ENCODE assay signal across 8 cellular contexts in the genomic region with DNA sequence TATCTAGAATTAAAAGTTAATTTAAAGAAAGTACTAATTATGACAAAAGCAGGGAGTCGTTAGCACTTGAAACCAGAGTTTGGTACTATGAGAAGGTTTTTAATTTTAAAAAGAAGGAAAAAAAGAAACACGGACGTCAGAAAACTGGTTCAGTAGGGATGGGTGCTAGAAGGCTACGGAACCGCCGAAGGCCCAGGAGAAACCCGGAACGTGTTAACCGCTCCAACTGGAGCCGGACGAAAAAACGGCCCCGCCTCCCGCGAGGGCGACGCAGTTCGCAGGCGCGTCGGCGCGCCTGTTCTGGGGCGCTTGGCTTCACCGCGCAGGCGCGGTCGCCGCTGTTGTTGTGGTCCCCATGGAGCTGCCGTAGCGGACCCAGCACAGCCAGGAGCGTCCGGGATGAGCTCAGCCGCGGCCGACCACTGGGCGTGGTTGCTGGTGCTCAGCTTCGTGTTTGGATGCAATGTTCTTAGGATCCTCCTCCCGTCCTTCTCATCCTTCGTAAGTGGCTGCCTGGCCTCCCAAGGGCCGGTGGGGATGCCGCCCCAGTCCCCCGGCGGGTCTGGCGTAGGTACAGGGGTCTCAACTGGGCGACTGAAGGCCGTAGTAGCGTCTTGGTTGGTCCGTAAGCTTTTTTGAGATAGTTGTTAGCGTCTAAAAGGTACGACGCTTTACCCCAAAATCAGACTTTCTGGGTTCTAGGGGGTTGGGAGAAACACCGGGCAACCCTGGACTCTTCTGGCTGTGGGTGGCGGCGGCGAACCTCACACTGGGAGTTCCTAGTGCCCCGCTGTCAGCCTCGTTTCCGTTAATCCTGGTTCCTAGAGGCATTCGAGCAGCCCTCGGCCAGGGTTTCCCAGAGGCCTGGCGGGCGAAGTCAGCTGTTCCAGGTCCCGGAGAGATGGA. TPM values are rescaled to one million over a fixed set of nuclear protein-coding genes. Genes with fewer than 3 reads are reported as not detected.
A peak's percentile ranks its signal among the peaks of the same experiment; 100 is the strongest.
DNase-seq lines count a peak whose midpoint lies in the region; ATAC-seq and TF ChIP-seq lines count a peak whose summit lies in the region.

No MANE protein-coding gene starts in this region.

- H3K36me3 ChIP-seq in KOPT-K1 (ENCODE audit: insufficient read depth, low read length) = no peaks in the 10 kb centered on the region
- H3K36me3 ChIP-seq in Peyer's patch = no peaks in the 10 kb centered on the region

- TF ChIP-seq POLR2A in Peyer's patch (IDR thresholded peaks at IDR 0.05) = peak in 1 of 2 donors; percentile 64

- H3K4me1 Mint-ChIP-seq in activated T-helper 1 cell treated with anti-CD3 and anti-CD28 coated beads, Interleukin-12 subunit alpha, Interleukin-12 subunit beta, Interleukin-2, Interleukin-4 antibody, amounts not matched to agents 30 ng/mL and 10 ng/mL and 1 ng/mL, durations not matched to agents 14 hours and 24 hours and 36 hours (ENCODE audit: low read depth) = peaks cover 45% of the 10 kb centered on the region
- peaks cover 12 to 28% (median 13%) of the 10 kb centered on the region in 3 donors for H3K4me1 Mint-ChIP-seq in naive B cell
- peaks cover 22% of the 10 kb centered on the region for H3K4me1 Mint-ChIP-seq in stimulated activated effector memory CD8-positive, alpha-beta T cell treated with anti-CD3 and anti-CD28 coated beads, Interleukin-12 subunit alpha, Interleukin-12 subunit beta, amount 100 ng/mL, for 72 hours

- DNase-seq in DMS79 treated with DMSO at 0.1 percent for 48 hours (lab: John Stamatoyannopoulos, UW) (peak; percentile 73), Peyer's patch (peak; percentile 84 to 97 (median 94)), fibroblast of gingiva (ENCODE audit: low read depth) (peak; percentile 98), naive B cell (peak; percentile 80)
- peak; percentile 92 for DNase-seq in activated T-helper 1 cell treated with anti-CD3 and anti-CD28 coated beads, Interleukin-12 subunit alpha, Interleukin-12 subunit beta, Interleukin-2, Interleukin-4 antibody, amounts not matched to agents 30 ng/mL and 10 ng/mL and 1 ng/mL, durations not matched to agents 14 hours and 24 hours and 36 hours (ENCODE audit: low spot score)
- peak; percentile 79 to 95 for DNase-seq in stimulated activated effector memory CD8-positive, alpha-beta T cell treated with anti-CD3 and anti-CD28 coated beads, Interleukin-12 subunit alpha, Interleukin-12 subunit beta, amount 100 ng/mL, for 72 hours (ENCODE audit: low spot score in 2 of 2)

- intact Hi-C loops in activated T-helper 1 cell treated with anti-CD3 and anti-CD28 coated beads, Interleukin-12 subunit alpha, Interleukin-12 subunit beta, Interleukin-2, Interleukin-4 antibody, amounts not matched to agents 30 ng/mL and 10 ng/mL and 1 ng/mL, durations not matched to agents 14 hours and 24 hours and 36 hours (cut with micrococcal nuclease) = loop anchor here (1.0 to 2.0 kb wide), 5 partner anchors 8 to 197 kb away; a partner anchor contains a TSS

- H3K27ac ChIP-seq in KOPT-K1 (ENCODE audit: low read depth, low read length, poor library complexity, severe bottlenecking) = peak overlapping the region; percentile 52
- H3K27ac ChIP-seq in Peyer's patch = peak overlapping the region; percentile 63 to 87 (median 80)

- ATAC-seq in GM21825 (IDR thresholded peaks at IDR 0.05; ENCODE audit: unreplicated experiment) (peak; percentile 93), naive B cell (ENCODE audit: low read depth in 2 of 2) (peak; percentile 98 to 99)
- peak; percentile 98 for ATAC-seq in stimulated activated effector memory CD8-positive, alpha-beta T cell treated with anti-CD3 and anti-CD28 coated beads, Interleukin-12 subunit alpha, Interleukin-12 subunit beta, amount 100 ng/mL, for 72 hours

- peaks cover 4% of the 10 kb centered on the region for H3K36me3 Mint-ChIP-seq in activated T-helper 1 cell treated with anti-CD3 and anti-CD28 coated beads, Interleukin-12 subunit alpha, Interleukin-12 subunit beta, Interleukin-2, Interleukin-4 antibody, amounts not matched to agents 30 ng/mL and 10 ng/mL and 1 ng/mL, durations not matched to agents 14 hours and 24 hours and 36 hours (ENCODE audit: low read depth)
- no peaks in the 10 kb centered on the region for H3K36me3 Mint-ChIP-seq in naive B cell
- peaks cover 11% of the 10 kb centered on the region for H3K36me3 Mint-ChIP-seq in stimulated activated effector memory CD8-positive, alpha-beta T cell treated with anti-CD3 and anti-CD28 coated beads, Interleukin-12 subunit alpha, Interleukin-12 subunit beta, amount 100 ng/mL, for 72 hours

- H3K4me1 ChIP-seq in Peyer's patch = peaks cover 0 to 22% (median 3%) of the 10 kb centered on the region in 4 donors

- peak overlapping the region; percentile 94 for H3K4me3 Mint-ChIP-seq in activated T-helper 1 cell treated with anti-CD3 and anti-CD28 coated beads, Interleukin-12 subunit alpha, Interleukin-12 subunit beta, Interleukin-2, Interleukin-4 antibody, amounts not matched to agents 30 ng/mL and 10 ng/mL and 1 ng/mL, durations not matched to agents 14 hours and 24 hours and 36 hours
- H3K4me3 Mint-ChIP-seq in naive B cell = peak overlapping the region; percentile 76 to 96 (median 92)
- H3K4me3 Mint-ChIP-seq in stimulated activated effector memory CD8-positive, alpha-beta T cell treated with anti-CD3 and anti-CD28 coated beads, Interleukin-12 subunit alpha, Interleukin-12 subunit beta, amount 100 ng/mL, for 72 hours = peak overlapping the region; percentile 89

- H3K9me3 ChIP-seq in KOPT-K1 (ENCODE audit: insufficient read depth, low read length, poor library complexity, severe bottlenecking) (no peaks in the 10 kb centered on the region), Peyer's patch (no peaks in the 10 kb centered on the region)

- no peaks in the 10 kb centered on the region for H3K9me3 Mint-ChIP-seq in activated T-helper 1 cell treated with anti-CD3 and anti-CD28 coated beads, Interleukin-12 subunit alpha, Interleukin-12 subunit beta, Interleukin-2, Interleukin-4 antibody, amounts not matched to agents 30 ng/mL and 10 ng/mL and 1 ng/mL, durations not matched to agents 14 hours and 24 hours and 36 hours
- H3K9me3 Mint-ChIP-seq in naive B cell = no peaks in the 10 kb centered on the region
- H3K9me3 Mint-ChIP-seq in stimulated activated effector memory CD8-positive, alpha-beta T cell treated with anti-CD3 and anti-CD28 coated beads, Interleukin-12 subunit alpha, Interleukin-12 subunit beta, amount 100 ng/mL, for 72 hours = no peaks in the 10 kb centered on the region

- H3K4me3 ChIP-seq in Peyer's patch = peak overlapping the region; percentile 54 to 73 (median 64)

- peaks cover 7% of the 10 kb centered on the region for H3K27me3 Mint-ChIP-seq in activated T-helper 1 cell treated with anti-CD3 and anti-CD28 coated beads, Interleukin-12 subunit alpha, Interleukin-12 subunit beta, Interleukin-2, Interleukin-4 antibody, amounts not matched to agents 30 ng/mL and 10 ng/mL and 1 ng/mL, durations not matched to agents 14 hours and 24 hours and 36 hours (ENCODE audit: insufficient read depth)
- H3K27me3 Mint-ChIP-seq in naive B cell = peaks cover 0 to 12% (median 11%) of the 10 kb centered on the region in 3 donors

- no peak for TF ChIP-seq CTCF in Peyer's patch (IDR thresholded peaks at IDR 0.05)

- no peaks in the 10 kb centered on the region for H3K27me3 ChIP-seq in Peyer's patch

- peak overlapping the region; percentile 91 for H3K27ac Mint-ChIP-seq in activated T-helper 1 cell treated with anti-CD3 and anti-CD28 coated beads, Interleukin-12 subunit alpha, Interleukin-12 subunit beta, Interleukin-2, Interleukin-4 antibody, amounts not matched to agents 30 ng/mL and 10 ng/mL and 1 ng/mL, durations not matched to agents 14 hours and 24 hours and 36 hours
- H3K27ac Mint-ChIP-seq in naive B cell = peak overlapping the region; percentile 15 to 98 (median 86)
- H3K27ac Mint-ChIP-seq in stimulated activated effector memory CD8-positive, alpha-beta T cell treated with anti-CD3 and anti-CD28 coated beads, Interleukin-12 subunit alpha, Interleukin-12 subunit beta, amount 100 ng/mL, for 72 hours = peak overlapping the region; percentile 94

RNA-seq across cellular contexts. Expression of a gene that starts 31.4 kb away (rescaled TPM):
- total RNA-seq in Peyer's patch = 10 to 100 TPM; 74.2 to 97.7 (median 90.2) TPM
- 313 and 314 TPM in 2 replicates for total RNA-seq in activated T-helper 1 cell treated with anti-CD3 and anti-CD28 coated beads, Interleukin-12 subunit alpha, Interleukin-12 subunit beta, Interleukin-2, Interleukin-4 antibody, amounts not matched to agents 30 ng/mL and 10 ng/mL and 1 ng/mL, durations not matched to agents 14 hours and 24 hours and 36 hours
- 100 to 1,000 TPM; 259 to 458 (median 306) TPM for polyA plus RNA-seq in naive B cell (ENCODE audit: low read depth in 6 of 6)

Comparison
In these comparisons a context has a peak if more than half of its experiments do, and no peak if none do; other contexts are left out.
1. Peak in every context shown above with its lines: DNase-seq, ATAC-seq, H3K4me3 ChIP-seq and H3K27ac ChIP-seq.